ENCODE assay signal across 1 cellular context in the genomic region with DNA sequence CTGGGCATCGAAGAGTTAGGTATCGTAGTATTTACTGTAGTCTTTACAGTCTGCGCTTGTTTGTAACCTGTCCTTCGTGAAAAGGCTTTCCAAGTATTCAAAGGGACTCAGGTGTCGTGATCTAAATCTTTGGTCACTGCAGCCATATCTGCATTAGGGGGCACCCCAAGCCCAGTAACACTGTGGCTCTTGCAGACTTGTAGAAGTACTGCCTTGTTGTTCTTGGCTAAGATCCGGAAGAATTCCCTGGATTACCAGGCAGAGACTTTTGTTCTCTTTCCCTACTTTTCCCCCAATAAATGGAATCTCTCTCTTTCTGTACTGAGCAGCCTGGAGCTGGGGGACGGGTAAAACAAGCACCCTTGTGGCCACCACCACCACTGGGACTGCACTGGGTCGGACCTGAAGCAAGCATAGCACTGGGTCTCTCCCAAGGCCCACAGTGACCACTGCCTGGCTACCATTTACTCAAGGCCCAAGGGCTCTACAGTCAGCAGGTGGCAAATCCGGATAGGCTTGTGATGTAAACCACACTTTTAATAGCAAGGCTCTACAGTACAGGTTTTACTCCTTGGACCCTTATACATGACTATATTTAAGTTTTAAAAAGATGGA.
A peak's percentile ranks its signal among the peaks of the same experiment; 100 is the strongest.
TF ChIP-seq lines count a peak whose summit lies in the region.

No MANE protein-coding gene starts in this region.

TF ChIP-seq in HepG2, 621 proteins besides CTCF, POLR2A, EP300 and RAD21:
- TF ChIP-seq STAG1 (CRISPR knock-in tag; IDR thresholded peaks at IDR 0.05) = peak; percentile 73
- 0 out of 2 replicates have a peak, but pooled peaks have one; percentile 3 for TF ChIP-seq SMC3 (IDR thresholded peaks at IDR 0.05; ENCODE audit: low read length)
- TF ChIP-seq, protein P1, sequence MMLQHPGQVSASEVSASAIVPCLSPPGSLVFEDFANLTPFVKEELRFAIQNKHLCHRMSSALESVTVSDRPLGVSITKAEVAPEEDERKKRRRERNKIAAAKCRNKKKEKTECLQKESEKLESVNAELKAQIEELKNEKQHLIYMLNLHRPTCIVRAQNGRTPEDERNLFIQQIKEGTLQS (CRISPR knock-in tag; IDR thresholded peaks at IDR 0.05) = no peak
